In genomic region chr4:5133201-5133600, GRCh38 we compare ENCODE assay signal across 36 cellular contexts.
"Had no signal": no experiment of that assay in that cellular context is flagged by ENCODE, and none has a peak within 500 bp of the region (broad histone marks: within the 10 kb centered on the region; RNA-seq: fewer than 3 reads in every experiment).

No MANE protein-coding gene starts in this region.

- H3K4me1 ChIP-seq: ascending aorta, colonic mucosa, lower lobe of right lung, sigmoid colon, vagina had no signal

- H3K27ac Mint-ChIP-seq: activated CD4-positive, alpha-beta memory T cell treated with anti-CD3 and anti-CD28 coated beads for 36 hours; activated naive CD4-positive, alpha-beta T cell treated with anti-CD3 and anti-CD28 coated beads, Interleukin-2, amount 10 ng/mL, durations not matched to agents 7 days and 5 days; activated naive CD8-positive, alpha-beta T cell treated with anti-CD3 and anti-CD28 coated beads, Interleukin-2, amount 10 ng/mL, durations not matched to agents 7 days and 5 days; activated T-cell treated with anti-CD3 and anti-CD28 coated beads, Interleukin-2, amount 50 U/mL, for 24 hours; brain; immature natural killer cell; natural killer cell treated with Interleukin-12 subunit alpha and Interleukin-12 subunit beta and Interleukin-15 and Interleukin-18, amount 100 ng/mL, for 72 hours; progenitor cell of endocrine pancreas; stimulated activated effector memory CD8-positive, alpha-beta T cell treated with anti-CD3 and anti-CD28 coated beads, Interleukin-12 subunit alpha, Interleukin-12 subunit beta, amount 100 ng/mL, for 72 hours; stimulated activated naive CD8-positive, alpha-beta T cell treated with anti-CD3 and anti-CD28 coated beads, Interleukin-15, Interleukin-2, amounts not matched to agents 100 ng/mL and 50 ng/mL, for 24 hours; type B pancreatic cell had no signal

- H3K36me3 Mint-ChIP-seq: activated CD4-positive, alpha-beta memory T cell treated with anti-CD3 and anti-CD28 coated beads for 36 hours; activated naive CD4-positive, alpha-beta T cell treated with anti-CD3 and anti-CD28 coated beads, Interleukin-2, amount 10 ng/mL, durations not matched to agents 7 days and 5 days; activated naive CD8-positive, alpha-beta T cell treated with anti-CD3 and anti-CD28 coated beads, Interleukin-2, amount 10 ng/mL, durations not matched to agents 7 days and 5 days; brain; stimulated activated effector memory CD8-positive, alpha-beta T cell treated with anti-CD3 and anti-CD28 coated beads, Interleukin-12 subunit alpha, Interleukin-12 subunit beta, amount 100 ng/mL, for 72 hours; type B pancreatic cell had no signal

- H3K36me3 ChIP-seq: ascending aorta, cardiac muscle cell, colonic mucosa, gastroesophageal sphincter, lower lobe of right lung, ovary, sigmoid colon, vagina had no signal

- H3K27me3 ChIP-seq: ascending aorta, cardiac muscle cell, colonic mucosa, gastroesophageal sphincter, ovary, sigmoid colon, vagina had no signal

- H3K27me3 Mint-ChIP-seq: activated naive CD4-positive, alpha-beta T cell treated with anti-CD3 and anti-CD28 coated beads, Interleukin-2, amount 10 ng/mL, durations not matched to agents 7 days and 5 days; activated naive CD8-positive, alpha-beta T cell treated with anti-CD3 and anti-CD28 coated beads, Interleukin-2, amount 10 ng/mL, durations not matched to agents 7 days and 5 days; stimulated activated naive CD8-positive, alpha-beta T cell treated with anti-CD3 and anti-CD28 coated beads, Interleukin-15, Interleukin-2, amounts not matched to agents 100 ng/mL and 50 ng/mL, for 24 hours had no signal

- H3K4me3 ChIP-seq: ascending aorta, cardiac muscle cell, colonic mucosa, dorsolateral prefrontal cortex, gastroesophageal sphincter, lower lobe of right lung, mucosa of descending colon, ovary, sigmoid colon, vagina had no signal

- H3K9me3 Mint-ChIP-seq: activated CD4-positive, alpha-beta memory T cell treated with anti-CD3 and anti-CD28 coated beads for 36 hours; activated naive CD8-positive, alpha-beta T cell treated with anti-CD3 and anti-CD28 coated beads, Interleukin-2, amount 10 ng/mL, durations not matched to agents 7 days and 5 days; immature natural killer cell had no signal

- H3K9me3 ChIP-seq: ascending aorta, colonic mucosa, lower lobe of right lung, mucosa of descending colon, ovary, vagina had no signal

- DNase-seq: activated CD4-positive, alpha-beta memory T cell treated with anti-CD3 and anti-CD28 coated beads for 36 hours; activated CD4-positive, alpha-beta T cell treated with anti-CD3 and anti-CD28 coated beads for 4 hours; activated CD8-positive, alpha-beta memory T cell treated with anti-CD3 and anti-CD28 coated beads, Interleukin-2, amount 50 U/mL, for 48 hours; activated gamma-delta T cell; activated naive CD4-positive, alpha-beta T cell treated with anti-CD3 and anti-CD28 coated beads, Interleukin-2, amount 10 ng/mL, durations not matched to agents 7 days and 5 days; activated naive CD8-positive, alpha-beta T cell treated with anti-CD3 and anti-CD28 coated beads, Interleukin-2, amount 10 ng/mL, durations not matched to agents 7 days and 5 days; activated T-cell treated with anti-CD3 and anti-CD28 coated beads, Interleukin-2, amount 50 U/mL, for 24 hours; cerebellar nuclear complex; colonic mucosa; dorsolateral prefrontal cortex; effector memory CD4-positive, alpha-beta T cell; erythroblast; hypothalamus; immature natural killer cell; kidney; lower lobe of right lung; mesendoderm; mucosa of descending colon; ovary; sigmoid colon; small intestine; stimulated activated CD4-positive, alpha-beta T cell treated with anti-CD3 and anti-CD28 coated beads, Interleukin-4, amount 100 ng/mL, for 24 hours; substantia nigra; T-helper 9 cell had no signal

- ATAC-seq: gastroesophageal sphincter; left lobe of liver; lower lobe of right lung; mucosa of descending colon; natural killer cell treated with Interleukin-12 subunit alpha and Interleukin-12 subunit beta and Interleukin-15 and Interleukin-18, amount 100 ng/mL, for 72 hours; stimulated activated effector memory CD8-positive, alpha-beta T cell treated with anti-CD3 and anti-CD28 coated beads, Interleukin-12 subunit alpha, Interleukin-12 subunit beta, amount 100 ng/mL, for 72 hours had no signal

- H3K4me3 Mint-ChIP-seq: activated CD4-positive, alpha-beta memory T cell treated with anti-CD3 and anti-CD28 coated beads for 36 hours; activated naive CD4-positive, alpha-beta T cell treated with anti-CD3 and anti-CD28 coated beads, Interleukin-2, amount 10 ng/mL, durations not matched to agents 7 days and 5 days; activated naive CD8-positive, alpha-beta T cell treated with anti-CD3 and anti-CD28 coated beads, Interleukin-2, amount 10 ng/mL, durations not matched to agents 7 days and 5 days; activated T-cell treated with anti-CD3 and anti-CD28 coated beads, Interleukin-2, amount 50 U/mL, for 24 hours; brain; immature natural killer cell; natural killer cell treated with Interleukin-12 subunit alpha and Interleukin-12 subunit beta and Interleukin-15 and Interleukin-18, amount 100 ng/mL, for 72 hours; stimulated activated effector memory CD8-positive, alpha-beta T cell treated with anti-CD3 and anti-CD28 coated beads, Interleukin-12 subunit alpha, Interleukin-12 subunit beta, amount 100 ng/mL, for 72 hours; stimulated activated naive CD8-positive, alpha-beta T cell treated with anti-CD3 and anti-CD28 coated beads, Interleukin-15, Interleukin-2, amounts not matched to agents 100 ng/mL and 50 ng/mL, for 24 hours; type B pancreatic cell had no signal

- H3K27ac ChIP-seq: ascending aorta, cardiac muscle cell, colonic mucosa, dorsolateral prefrontal cortex, gastroesophageal sphincter, lower lobe of right lung, ovary, sigmoid colon, vagina, VCaP had no signal

- H3K4me1 Mint-ChIP-seq: activated naive CD4-positive, alpha-beta T cell treated with anti-CD3 and anti-CD28 coated beads, Interleukin-2, amount 10 ng/mL, durations not matched to agents 7 days and 5 days; activated naive CD8-positive, alpha-beta T cell treated with anti-CD3 and anti-CD28 coated beads, Interleukin-2, amount 10 ng/mL, durations not matched to agents 7 days and 5 days; brain; immature natural killer cell; stimulated activated effector memory CD8-positive, alpha-beta T cell treated with anti-CD3 and anti-CD28 coated beads, Interleukin-12 subunit alpha, Interleukin-12 subunit beta, amount 100 ng/mL, for 72 hours had no signal
